ENCODE assay signal across 22 cellular contexts in the genomic region with DNA sequence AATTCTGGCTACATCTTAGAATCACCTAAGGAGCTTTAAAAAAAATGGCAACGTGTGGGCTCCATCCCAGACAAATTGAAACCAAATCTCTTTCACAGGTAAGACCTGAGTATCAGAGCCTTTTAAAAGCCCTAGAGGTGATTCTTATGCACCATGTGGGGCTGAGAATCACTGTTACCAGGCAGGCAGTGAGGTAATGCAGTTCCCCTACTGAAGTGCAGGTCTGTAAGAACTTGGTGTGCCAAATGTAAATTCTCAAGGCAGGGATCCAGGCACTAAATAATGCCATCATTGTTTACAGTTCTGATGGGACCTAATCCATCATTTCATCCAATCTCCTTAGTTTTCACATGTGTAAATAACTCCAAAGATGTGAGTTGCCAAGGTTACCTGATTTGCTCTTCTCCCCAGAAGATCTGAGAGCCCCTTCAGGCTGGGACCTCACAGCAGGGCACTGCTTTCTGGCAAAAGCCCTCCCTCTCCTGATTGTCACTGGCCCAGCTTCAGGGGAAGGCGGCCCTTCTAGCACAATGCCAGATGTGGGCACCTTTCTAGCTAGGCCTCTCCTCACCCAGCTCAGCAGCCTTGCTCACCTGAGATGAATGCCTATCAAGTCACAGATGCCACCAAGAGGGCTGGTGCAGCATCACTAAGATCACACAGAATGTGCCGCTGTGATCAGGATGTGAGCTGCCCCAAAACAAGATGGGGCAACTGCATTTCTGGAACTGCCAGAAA.
DNase-seq lines count a peak whose midpoint lies in the region; ATAC-seq and TF ChIP-seq lines count a peak whose summit lies in the region.
"Had no signal": no experiment of that assay in that cellular context is flagged by ENCODE, and none has a peak within 500 bp of the region (broad histone marks: within the 10 kb centered on the region; RNA-seq: fewer than 3 reads in every experiment).

No MANE protein-coding gene starts in this region.

- WGBS in sigmoid colon, 2 donors, result 83 to 86% methylated on average over 3 of the region's 3 CpGs
- 75% methylated on average over 2 of the region's 3 CpGs for WGBS in mesenchymal stem cell

- no peak overlapping the region for H3K27ac Mint-ChIP-seq in GM23338
- H3K27ac Mint-ChIP-seq: activated T-cell treated with anti-CD3 and anti-CD28 coated beads, Interleukin-2, amount 50 U/mL, for 24 hours; stimulated activated memory B cell treated with anti-CD40 and anti-IgM and Interleukin-4, amounts not matched to agents 10 μg/mL and 1 μg/mL and 100 μg/mL, for 72 hours had no signal

- no peaks in the 10 kb centered on the region for H3K9me2 ChIP-seq in GM23338 (ENCODE audit: insufficient read depth)

- no peaks in the 10 kb centered on the region for H4K20me1 ChIP-seq in GM23338 (replicated peaks; ENCODE audit: insufficient read depth)

- no peak overlapping the region for H3K4ac ChIP-seq in mesenchymal stem cell (ENCODE audit: low read depth in 1 of 2, low read length in 2 of 2)

- H4K91ac ChIP-seq in mesenchymal stem cell (ENCODE audit: low read length), result no peak overlapping the region

- H3K79me1 ChIP-seq in mesenchymal stem cell (replicated peaks; ENCODE audit: low read length, poor library complexity, severe bottlenecking), result no peaks in the 10 kb centered on the region

- H3K14ac ChIP-seq in mesenchymal stem cell (ENCODE audit: low read length in 2 of 2), result no peak overlapping the region

- no peak overlapping the region for H3K9ac ChIP-seq in mesenchymal stem cell (ENCODE audit: low read length)

- no peak overlapping the region for H2BK15ac ChIP-seq in mesenchymal stem cell (ENCODE audit: low read depth, poor library complexity, severe bottlenecking)

- no peak overlapping the region for H2BK12ac ChIP-seq in mesenchymal stem cell (ENCODE audit: low read length in 2 of 2)

- H3K4me1 Mint-ChIP-seq in GM23338, result peaks cover 5% of the 10 kb centered on the region; the same call in 1 of the 3 replicates
- no peaks in the 10 kb centered on the region for H3K4me1 Mint-ChIP-seq in activated T-cell treated with anti-CD3 and anti-CD28 coated beads, Interleukin-2, amount 50 U/mL, for 4 hours (ENCODE audit: low read depth)
- H3K4me1 Mint-ChIP-seq: neural crest cell; stimulated activated memory B cell treated with anti-CD40 and anti-IgM and Interleukin-4, amounts not matched to agents 10 μg/mL and 1 μg/mL and 100 μg/mL, for 72 hours had no signal

- H2BK5ac ChIP-seq in mesenchymal stem cell (ENCODE audit: low read depth, low read length, poor library complexity, severe bottlenecking), result no peak overlapping the region

- no peak overlapping the region for H3K23ac ChIP-seq in mesenchymal stem cell (ENCODE audit: low read length in 2 of 2)

- TF ChIP-seq CTCF in GM23338 (conservative IDR thresholded peaks at IDR 0.05; ENCODE audit: low read depth in 2 of 2) (0 out of 4 replicates have a peak, but pooled peaks of 1 of the 2 experiments have one; percentile 0), VCaP (conservative IDR thresholded peaks at IDR 0.05) (no peak), sigmoid colon (IDR thresholded peaks at IDR 0.05) (no peak)

- H3K27me3 ChIP-seq in GM23338 (ENCODE audit: insufficient read depth) (no peaks in the 10 kb centered on the region), sigmoid colon (no peaks in the 10 kb centered on the region), mesenchymal stem cell (ENCODE audit: control insufficient read depth in 1 of 2, insufficient read depth in 1 of 2, low read length in 2 of 2) (peaks cover 12 to 24% of the 10 kb centered on the region in 2 experiments)
- H3K27me3 ChIP-seq: tibial artery had no signal

- intact Hi-C loops in sigmoid colon (cut with DNase I), result no loop called here

- no peak for DNase-seq in GM23338 (ENCODE audit: low spot score)
- peak; percentile 16 for DNase-seq in left lobe of liver (ENCODE audit: low spot score)
- DNase-seq in sigmoid colon, result no peak
- DNase-seq in NAMALWA (ENCODE audit: low spot score), result no peak
- no peak for DNase-seq in activated T-cell treated with anti-CD3 and anti-CD28 coated beads, Interleukin-2, amount 50 U/mL, for 4 hours
- no peak for DNase-seq in mesenchymal stem cell
- DNase-seq: activated CD4-positive, alpha-beta T cell treated with anti-CD3 and anti-CD28 coated beads, Interleukin-2, amount 50 U/mL, for 4 hours; activated naive CD4-positive, alpha-beta T cell treated with anti-CD3 and anti-CD28 coated beads, Interleukin-2, amount 50 U/mL, for 16 hours; activated T-cell treated with anti-CD3 and anti-CD28 coated beads, Interleukin-2, amount 50 U/mL, for 24 hours; Karpas-422; kidney glomerular epithelial cell; midbrain; NCI-H1092 treated with DMSO at 0.1 percent for 48 hours; NCI-H2081 treated with DMSO at 0.1 percent for 48 hours; NCI-H82; PC-9; T-helper 2 cell; WERI-Rb-1 had no signal

- H3K79me2 ChIP-seq in GM23338 (replicated peaks; ENCODE audit: insufficient read depth), result no peaks in the 10 kb centered on the region

- peak; percentile 53 for ATAC-seq in GM23338
- no peak for ATAC-seq in left lobe of liver
- no peak for ATAC-seq in activated T-cell treated with anti-CD3 and anti-CD28 coated beads, Interleukin-2, amount 50 U/mL, for 4 hours
- ATAC-seq: stimulated activated memory B cell treated with anti-CD40 and anti-IgM and Interleukin-4, amounts not matched to agents 10 μg/mL and 1 μg/mL and 100 μg/mL, for 72 hours had no signal

- H3K4me2 ChIP-seq in GM23338 (no peak overlapping the region), mesenchymal stem cell (ENCODE audit: low read length, poor library complexity, severe bottlenecking) (no peak overlapping the region)
- H3K4me2 ChIP-seq: PC-9 had no signal

- no peaks in the 10 kb centered on the region for H3K27me3 Mint-ChIP-seq in GM23338 (ENCODE audit: insufficient read depth, low read depth, poor library complexity)
- H3K27me3 Mint-ChIP-seq in activated T-cell treated with anti-CD3 and anti-CD28 coated beads, Interleukin-2, amount 50 U/mL, for 4 hours (ENCODE audit: low read depth), result peaks cover 8% of the 10 kb centered on the region

- H3K9me3 ChIP-seq in sigmoid colon, result no peaks in the 10 kb centered on the region
- H3K9me3 ChIP-seq in mesenchymal stem cell (ENCODE audit: control insufficient read depth, low read length), result no peaks in the 10 kb centered on the region
- H3K9me3 ChIP-seq: tibial artery had no signal

- no peak overlapping the region for H3K18ac ChIP-seq in mesenchymal stem cell (ENCODE audit: low read depth in 1 of 2, low read length in 2 of 2)

- H3K36me3 Mint-ChIP-seq in GM23338 (ENCODE audit: low read depth), result no peaks in the 10 kb centered on the region
- H3K36me3 Mint-ChIP-seq in activated T-cell treated with anti-CD3 and anti-CD28 coated beads, Interleukin-2, amount 50 U/mL, for 4 hours (ENCODE audit: insufficient read depth), result no peaks in the 10 kb centered on the region
- H3K36me3 Mint-ChIP-seq: stimulated activated memory B cell treated with anti-CD40 and anti-IgM and Interleukin-4, amounts not matched to agents 10 μg/mL and 1 μg/mL and 100 μg/mL, for 72 hours had no signal

- H3K4me3 ChIP-seq in GM23338, result no peak overlapping the region
- H3K4me3 ChIP-seq in sigmoid colon, result no peak overlapping the region
- H3K4me3 ChIP-seq in mesenchymal stem cell (ENCODE audit: insufficient read depth in 1 of 2, low read depth in 1 of 2, low read length in 2 of 2), result no peak overlapping the region
- H3K4me3 ChIP-seq: PC-9, tibial artery had no signal

- no peaks in the 10 kb centered on the region for H3F3A ChIP-seq in GM23338 (replicated peaks; ENCODE audit: low read depth)

- H2AFZ ChIP-seq in GM23338, result peak overlapping the region; percentile 52; the same call in 1 of the 2 replicates
- no peak overlapping the region for H2AFZ ChIP-seq in mesenchymal stem cell (ENCODE audit: low read depth, low read length)
- H2AFZ ChIP-seq: PC-9 had no signal

- no peak overlapping the region for H4K8ac ChIP-seq in mesenchymal stem cell (ENCODE audit: low read length)

- H3K27ac ChIP-seq in GM23338 (ENCODE audit: low read depth), result no peak overlapping the region
- peak overlapping the region; percentile 99 for H3K27ac ChIP-seq in VCaP
- peak overlapping the region in 3 of 4 donors; percentile 50 to 68 (median 56) for H3K27ac ChIP-seq in sigmoid colon
- H3K27ac ChIP-seq in mesenchymal stem cell (ENCODE audit: low read length, poor library complexity, severe bottlenecking), result no peak overlapping the region
- H3K27ac ChIP-seq: PC-9, tibial artery, WERI-Rb-1 had no signal

- H3K36me3 ChIP-seq in GM23338 (ENCODE audit: insufficient read depth), result no peaks in the 10 kb centered on the region
- no peaks in the 10 kb centered on the region for H3K36me3 ChIP-seq in sigmoid colon
- no peaks in the 10 kb centered on the region for H3K36me3 ChIP-seq in mesenchymal stem cell (ENCODE audit: control insufficient read depth in 1 of 2, insufficient read depth in 2 of 2, low read depth in 1 of 2, low read length in 2 of 2)
- H3K36me3 ChIP-seq: tibial artery, WERI-Rb-1 had no signal

- no peaks in the 10 kb centered on the region for H3K4me1 ChIP-seq in GM23338 (ENCODE audit: insufficient read depth)
- H3K4me1 ChIP-seq in sigmoid colon, result peaks cover 0 to 27% (median 25%) of the 10 kb centered on the region in 4 donors
- no peaks in the 10 kb centered on the region for H3K4me1 ChIP-seq in mesenchymal stem cell (ENCODE audit: control insufficient read depth, insufficient read depth, low read depth, low read length)

- peaks cover 8% of the 10 kb centered on the region; the same call in 2 of the 3 replicates for H3K9me3 Mint-ChIP-seq in GM23338
- peaks cover 6% of the 10 kb centered on the region for H3K9me3 Mint-ChIP-seq in activated T-cell treated with anti-CD3 and anti-CD28 coated beads, Interleukin-2, amount 50 U/mL, for 4 hours
- H3K9me3 Mint-ChIP-seq: activated T-cell treated with anti-CD3 and anti-CD28 coated beads, Interleukin-2, amount 50 U/mL, for 24 hours had no signal

- TF ChIP-seq EP300 in sigmoid colon (IDR thresholded peaks at IDR 0.05), result no peak

- no peak overlapping the region for H3K4me3 Mint-ChIP-seq in GM23338
- H3K4me3 Mint-ChIP-seq in activated T-cell treated with anti-CD3 and anti-CD28 coated beads, Interleukin-2, amount 50 U/mL, for 4 hours, result no peak overlapping the region
- H3K4me3 Mint-ChIP-seq: activated T-cell treated with anti-CD3 and anti-CD28 coated beads, Interleukin-2, amount 50 U/mL, for 24 hours; neural crest cell; stimulated activated memory B cell treated with anti-CD40 and anti-IgM and Interleukin-4, amounts not matched to agents 10 μg/mL and 1 μg/mL and 100 μg/mL, for 72 hours had no signal

- TF ChIP-seq POLR2A in sigmoid colon (IDR thresholded peaks at IDR 0.05), result no peak

- no peak overlapping the region for H2BK120ac ChIP-seq in mesenchymal stem cell (ENCODE audit: low read depth, low read length)

- H2AK5ac ChIP-seq in mesenchymal stem cell (ENCODE audit: low read length, severe bottlenecking), result no peak overlapping the region

TF ChIP-seq in GM23338, 12 proteins besides CTCF, POLR2A, EP300 and RAD21 (continues in another document):
- TF ChIP-seq NANOG (IDR thresholded peaks at IDR 0.05; ENCODE audit: borderline replicate concordance), result no peak
- no peak for TF ChIP-seq STAT1 (IDR thresholded peaks at IDR 0.05; ENCODE audit: unreplicated experiment)
- TF ChIP-seq JUNB (IDR thresholded peaks at IDR 0.05; ENCODE audit: unreplicated experiment), result no peak
- TF ChIP-seq POLR2AphosphoS5 (IDR thresholded peaks at IDR 0.05; ENCODE audit: low read depth), result no peak
- TF ChIP-seq CREB1 (CRISPR knock-in tag; IDR thresholded peaks at IDR 0.05; ENCODE audit: low read depth), result no peak
- no peak for TF ChIP-seq ZNF331 (CRISPR knock-in tag; IDR thresholded peaks at IDR 0.05; ENCODE audit: low read depth)

Comparison
In these comparisons a context has a peak if more than half of its experiments do, and no peak if none do; other contexts are left out.
1. H3K27ac ChIP-seq: peak in VCaP (single experiment) and sigmoid colon (3 of 4); none in GM23338 (single experiment) and mesenchymal stem cell (single experiment).